ENCODE assay signal across 21 cellular contexts in genomic region chr3:9682123-9682522, GRCh38. TPM values are rescaled to one million over a fixed set of nuclear protein-coding genes. Genes with fewer than 3 reads are reported as not detected.
DNase-seq lines count a peak whose midpoint lies in the region; ATAC-seq and TF ChIP-seq lines count a peak whose summit lies in the region.
"Had no signal": no experiment of that assay in that cellular context is flagged by ENCODE, and none has a peak within 500 bp of the region (broad histone marks: within the 10 kb centered on the region; RNA-seq: fewer than 3 reads in every experiment).

No MANE protein-coding gene starts in this region.

- TF ChIP-seq CTCF in adrenal gland (IDR thresholded peaks at IDR 0.05) (no peak), endodermal cell (conservative IDR thresholded peaks at IDR 0.05) (no peak), brain microvascular endothelial cell (IDR thresholded peaks at IDR 0.05; ENCODE audit: low read depth, low read length, missing control alignments) (no peak)

- H3K9me3 ChIP-seq in adrenal gland (replicated peaks in 1 of 3) (no peaks in the 10 kb centered on the region), endodermal cell (ENCODE audit: control insufficient read depth, low read length) (no peaks in the 10 kb centered on the region), neuronal stem cell (replicated peaks in 1 of 2; ENCODE audit: control insufficient read depth in 2 of 2, insufficient read depth in 1 of 2, low read depth in 1 of 2, low read length in 2 of 2) (no peaks in the 10 kb centered on the region)
- H3K9me3 ChIP-seq: A549 had no signal

- peak overlapping the region; percentile 47 for H3K23ac ChIP-seq in neuronal stem cell (ENCODE audit: low read depth, low read length, poor library complexity)

- H2BK5ac ChIP-seq in neuronal stem cell (ENCODE audit: low read length) = no peak overlapping the region

- no peak overlapping the region for H3K4me3 ChIP-seq in adrenal gland
- H3K4me3 ChIP-seq in endodermal cell (ENCODE audit: low read length) = no peak overlapping the region
- H3K4me3 ChIP-seq in neuronal stem cell (ENCODE audit: low read length in 2 of 2) = no peak overlapping the region
- no peak overlapping the region for H3K4me3 ChIP-seq in brain microvascular endothelial cell (ENCODE audit: low read depth, low read length)
- H3K4me3 ChIP-seq: A549 had no signal

- 63 to 73% (median 66%) methylated on average over 4 to 6 of the region's 6 CpGs for WGBS in adrenal gland, 4 donors
- 92 to 98% methylated on average over 5 to 6 of the region's 6 CpGs for WGBS in endodermal cell (ENCODE audit: insufficient coverage in 1 of 2, insufficient read length in 1 of 2), 2 experiments
- no CpG with 5 or more reads among the region's 6 CpGs for WGBS in neuronal stem cell (ENCODE audit: extremely low coverage in 2 of 2, insufficient read length in 2 of 2, insufficient replicate concordance in 1 of 2), 2 donors

- no peak overlapping the region for H2AFZ ChIP-seq in neuronal stem cell (ENCODE audit: low read length)

- H3K27ac ChIP-seq in adrenal gland (peak overlapping the region in 3 of 5 donors; percentile 8 to 62 (median 43)), endodermal cell (ENCODE audit: low read depth, low read length) (no peak overlapping the region), neuronal stem cell (replicated peaks; ENCODE audit: low read length) (no peak overlapping the region), brain microvascular endothelial cell (no peak overlapping the region)
- H3K27ac ChIP-seq: A549 had no signal

- no peak overlapping the region for H2BK15ac ChIP-seq in neuronal stem cell (ENCODE audit: low read length)

- H3K18ac ChIP-seq in neuronal stem cell (ENCODE audit: low read length) = no peak overlapping the region

- no peaks in the 10 kb centered on the region for H3K27me3 Mint-ChIP-seq in endodermal cell (ENCODE audit: insufficient read depth)
- H3K27me3 Mint-ChIP-seq: B cell had no signal

- H3K27me3 ChIP-seq in adrenal gland = no peaks in the 10 kb centered on the region
- no peaks in the 10 kb centered on the region for H3K27me3 ChIP-seq in endodermal cell (ENCODE audit: control insufficient read depth, insufficient read depth, low read length, poor library complexity, severe bottlenecking)
- no peaks in the 10 kb centered on the region for H3K27me3 ChIP-seq in neuronal stem cell (ENCODE audit: control insufficient read depth in 3 of 3, insufficient read depth in 3 of 3, low read depth in 1 of 3, low read length in 3 of 3)
- no peaks in the 10 kb centered on the region for H3K27me3 ChIP-seq in brain microvascular endothelial cell (replicated peaks)

- ATAC-seq in GM21390 (IDR thresholded peaks at IDR 0.05; ENCODE audit: unreplicated experiment) = no peak
- ATAC-seq: A549 had no signal

- H4K8ac ChIP-seq in neuronal stem cell (ENCODE audit: low read depth, low read length) = no peak overlapping the region

- no peak overlapping the region for H3K4me3 Mint-ChIP-seq in endodermal cell
- H3K4me3 Mint-ChIP-seq: B cell, CD14-positive monocyte had no signal

- H3K4ac ChIP-seq in neuronal stem cell (ENCODE audit: low read length) = no peak overlapping the region

- no peak overlapping the region for H3K9ac ChIP-seq in endodermal cell (ENCODE audit: extremely low read depth, low read length, poor library complexity, severe bottlenecking)
- H3K9ac ChIP-seq in neuronal stem cell (ENCODE audit: low read depth, low read length, poor library complexity) = no peak overlapping the region

- no peaks in the 10 kb centered on the region for H3K4me1 Mint-ChIP-seq in endodermal cell
- H3K4me1 Mint-ChIP-seq: B cell, CD14-positive monocyte had no signal

- H3K4me1 ChIP-seq in adrenal gland (replicated peaks in 1 of 2) (peaks cover 15 to 35% of the 10 kb centered on the region in 2 donors), endodermal cell (ENCODE audit: control insufficient read depth, insufficient read depth, low read length) (no peaks in the 10 kb centered on the region), neuronal stem cell (ENCODE audit: control insufficient read depth in 2 of 2, insufficient read depth in 1 of 2, low read depth in 1 of 2, low read length in 2 of 2) (no peaks in the 10 kb centered on the region)
- H3K4me1 ChIP-seq: A549 had no signal

- in situ Hi-C loops in G401 (cut with HindIII; ENCODE audit: low sequenced_read_pairs) (no loop called here), brain microvascular endothelial cell (cut with HindIII; ENCODE audit: low pct_ligation_motif_present, low sequenced_read_pairs) (no loop called here)

- H4K91ac ChIP-seq in neuronal stem cell (ENCODE audit: low read depth, low read length, poor library complexity) = no peak overlapping the region

- peak; percentile 74 for DNase-seq in G401 (ENCODE audit: low spot score)
- peak in 2 of 7 donors; percentile 36 to 43 for DNase-seq in adrenal gland
- no peak for DNase-seq in endodermal cell
- DNase-seq in neuronal stem cell (ENCODE audit: low spot score) = no peak
- no peak for DNase-seq in brain microvascular endothelial cell
- no peak for DNase-seq in effector CD4-positive, alpha-beta T cell
- no peak for DNase-seq in stimulated activated CD4-positive, alpha-beta T cell treated with anti-CD3 and anti-CD28 coated beads, Interleukin-2, amount 100 ng/mL, for 24 hours
- DNase-seq: DMS53, GF-D8, Kasumi-1, NCI-H1417, NCI-H1694 treated with DMSO at 0.1 percent for 48 hours, NCI-H2081 treated with DMSO at 0.1 percent for 48 hours, NCI-H446, NCI-H526 treated with DMSO at 0.1 percent for 48 hours, OCI-M1 had no signal

- intact Hi-C loops in adrenal gland (cut with DNase I) = loop anchor here in 1 of 2 donors (10.0 kb wide), 1 partner anchor 177 kb away; no protein-coding TSS in a partner anchor

- no peak overlapping the region for H3K4me2 ChIP-seq in neuronal stem cell (ENCODE audit: insufficient read depth, low read length, poor library complexity, severe bottlenecking)
- H3K4me2 ChIP-seq: A549 had no signal

- H3K14ac ChIP-seq in neuronal stem cell (ENCODE audit: low read length) = no peak overlapping the region

- H3K27ac Mint-ChIP-seq in endodermal cell = peak overlapping the region; percentile 44
- H3K27ac Mint-ChIP-seq: B cell had no signal

- H3K36me3 ChIP-seq in adrenal gland (replicated peaks in 1 of 2) = peaks cover 0 to 97% of the 10 kb centered on the region in 2 donors
- H3K36me3 ChIP-seq in endodermal cell (ENCODE audit: control insufficient read depth, insufficient read depth, low read length) = peaks cover 90% of the 10 kb centered on the region
- peaks cover 39 to 92% of the 10 kb centered on the region in 2 donors for H3K36me3 ChIP-seq in neuronal stem cell (replicated peaks in 1 of 2; ENCODE audit: control insufficient read depth in 2 of 2, insufficient read depth in 2 of 2, low read length in 2 of 2)
- peaks cover 72% of the 10 kb centered on the region for H3K36me3 ChIP-seq in brain microvascular endothelial cell (replicated peaks)

- no peak for TF ChIP-seq POLR2A in adrenal gland (IDR thresholded peaks at IDR 0.05)

- no peak overlapping the region for H2BK120ac ChIP-seq in neuronal stem cell (ENCODE audit: low read depth, low read length)

- no peak overlapping the region for H2AK5ac ChIP-seq in neuronal stem cell (ENCODE audit: low read depth, low read length)

- peaks cover 72% of the 10 kb centered on the region for H3K36me3 Mint-ChIP-seq in endodermal cell (ENCODE audit: low read depth)

- no peak overlapping the region for H2BK12ac ChIP-seq in neuronal stem cell (ENCODE audit: low read length)

- H3K79me1 ChIP-seq in neuronal stem cell (ENCODE audit: low read depth, low read length) = no peaks in the 10 kb centered on the region

- H3K9me3 Mint-ChIP-seq in endodermal cell = no peaks in the 10 kb centered on the region
- H3K9me3 Mint-ChIP-seq: CD14-positive monocyte had no signal

RNA-seq across cellular contexts. Expression of gene CPNE9, which starts 21.5 kb away (rescaled TPM):
- 0.80 and 3.9 TPM in 2 replicates for total RNA-seq in G401 (2014; rRNA removed; shearing (Covaris generic))
- 1 to 10 TPM in 4 of 8 donors, under 1 TPM in 3, not detected in 1; 0.26 to 2.1 (median 1.2) TPM for total RNA-seq in adrenal gland
- polyA plus RNA-seq in adrenal gland = 1 to 10 TPM; 1.6 to 9.2 (median 4.0) TPM
- total RNA-seq in endodermal cell = under 1 TPM; 0.15 to 0.62 TPM
- 2.7 TPM for polyA plus RNA-seq in endodermal cell (2013, experiment 1 of 2)
- polyA plus RNA-seq in endodermal cell (2013, experiment 2 of 2) = 1.7 TPM
- 0.21 TPM for polyA plus RNA-seq in neuronal stem cell (2013, experiment 1 of 2)
- 0.12 TPM for polyA plus RNA-seq in neuronal stem cell (2013, experiment 2 of 2)
- total RNA-seq: MCF 10A had no signal

RNA-seq across cellular contexts. Expression of gene MTMR14, which starts 32.8 kb away (rescaled TPM):
- 37.7 and 39.1 TPM in 2 replicates for total RNA-seq in G401 (2014; rRNA removed; shearing (Covaris generic))
- 10 to 100 TPM; 34.2 to 73.0 (median 40.8) TPM for total RNA-seq in adrenal gland
- polyA plus RNA-seq in adrenal gland = 10 to 100 TPM; 26.9 to 54.1 (median 42.4) TPM
- 10 to 100 TPM; 41.8 to 47.9 TPM for total RNA-seq in endodermal cell
- polyA plus RNA-seq in endodermal cell (2013, experiment 1 of 2) = 38.1 TPM
- 33.9 TPM for polyA plus RNA-seq in endodermal cell (2013, experiment 2 of 2)
- polyA plus RNA-seq in neuronal stem cell (2013, experiment 1 of 2) = 17.9 TPM
- polyA plus RNA-seq in neuronal stem cell (2013, experiment 2 of 2) = 17.5 TPM

RNA-seq across cellular contexts. Expression of gene BRPF1, which starts 49.4 kb away (rescaled TPM):
- total RNA-seq in G401 (2014; rRNA removed; shearing (Covaris generic)) = 18.5 and 23.7 TPM in 2 replicates
- total RNA-seq in adrenal gland = 10 to 100 TPM; 14.0 to 18.7 (median 16.4) TPM
- polyA plus RNA-seq in adrenal gland = 10 to 100 TPM in 2 of 3 donors, 1 to 10 TPM in 1; 7.4 to 14.6 (median 12.4) TPM
- total RNA-seq in endodermal cell = 10 to 100 TPM; 22.7 to 28.5 TPM
- 18.2 TPM for polyA plus RNA-seq in endodermal cell (2013, experiment 1 of 2)
- polyA plus RNA-seq in endodermal cell (2013, experiment 2 of 2) = 17.0 TPM
- polyA plus RNA-seq in neuronal stem cell (2013, experiment 1 of 2) = 8.1 TPM
- 8.2 TPM for polyA plus RNA-seq in neuronal stem cell (2013, experiment 2 of 2)

Comparison
In these comparisons a context has a peak if more than half of its experiments do, and no peak if none do; other contexts are left out.
1. H3K27ac ChIP-seq: peak in adrenal gland (3 of 5); none in endodermal cell (single experiment), neuronal stem cell (single experiment) and brain microvascular endothelial cell (single experiment).